Comparison of ENCODE assay signal across 8 cellular contexts in genomic region chr4:140152015-140152703, GRCh38. TPM values are rescaled to one million over a fixed set of nuclear protein-coding genes. Genes with fewer than 3 reads are reported as not detected.
DNase-seq lines count a peak whose midpoint lies in the region; ATAC-seq and TF ChIP-seq lines count a peak whose summit lies in the region.

No MANE protein-coding gene starts in this region.

- no peaks in the 10 kb centered on the region for H3K9me3 ChIP-seq in mucosa of descending colon

- ATAC-seq in activated CD8-positive, alpha-beta memory T cell treated with anti-CD3 and anti-CD28 coated beads, Interleukin-2, amount 10 ng/mL, durations not matched to agents 7 days and 5 days = peak; percentile 68
- ATAC-seq in mucosa of descending colon = peak; percentile 57
- no peak for ATAC-seq in HG03045 (IDR thresholded peaks at IDR 0.05; ENCODE audit: unreplicated experiment)

- H3K9me3 Mint-ChIP-seq in activated CD8-positive, alpha-beta memory T cell treated with anti-CD3 and anti-CD28 coated beads, Interleukin-2, amount 10 ng/mL, durations not matched to agents 7 days and 5 days (ENCODE audit: low read depth) = no peaks in the 10 kb centered on the region
- peaks cover 4% of the 10 kb centered on the region for H3K9me3 Mint-ChIP-seq in endothelial cell (ENCODE audit: unreplicated experiment)

- no peak for TF ChIP-seq CTCF in endothelial cell (IDR thresholded peaks at IDR 0.05; ENCODE audit: unreplicated experiment)
- peak; percentile 12 for TF ChIP-seq CTCF in mucosa of descending colon (IDR thresholded peaks at IDR 0.05)

- DNase-seq in NCI-H187 (lab: John Stamatoyannopoulos, UW) = peak; percentile 45 to 69
- no peak for DNase-seq in NCI-H187 treated with DMSO at 0.1 percent for 48 hours (lab: John Stamatoyannopoulos, UW)
- peak; percentile 61 for DNase-seq in NCI-H774 (lab: John Stamatoyannopoulos, UW)
- DNase-seq in activated CD8-positive, alpha-beta memory T cell treated with anti-CD3 and anti-CD28 coated beads, Interleukin-2, amount 10 ng/mL, durations not matched to agents 7 days and 5 days = peak; percentile 86
- DNase-seq in endothelial cell (ENCODE audit: low spot score) = peak; percentile 78
- DNase-seq in mucosa of descending colon = peak in 2 of 3 donors; percentile 87 to 89
- DNase-seq in stimulated activated CD8-positive, alpha-beta memory T cell treated with anti-CD3 and anti-CD28 coated beads, Interleukin-4, amount 100 ng/mL, for 1 hour (ENCODE audit: low read depth in 2 of 2, low spot score in 1 of 2) = peak; percentile 36 to 59

- peak overlapping the region; percentile 79 for H3K27ac Mint-ChIP-seq in activated CD8-positive, alpha-beta memory T cell treated with anti-CD3 and anti-CD28 coated beads, Interleukin-2, amount 10 ng/mL, durations not matched to agents 7 days and 5 days
- H3K27ac Mint-ChIP-seq in endothelial cell (ENCODE audit: unreplicated experiment) = peak overlapping the region; percentile 84

- H3K4me1 ChIP-seq in mucosa of descending colon (ENCODE audit: low read depth) = peaks cover 7% of the 10 kb centered on the region

- H3K36me3 ChIP-seq in mucosa of descending colon (ENCODE audit: low read depth) = no peaks in the 10 kb centered on the region

- CTCF ChIA-PET in activated CD8-positive, alpha-beta memory T cell treated with anti-CD3 and anti-CD28 coated beads, Interleukin-2, amount 10 ng/mL, durations not matched to agents 7 days and 5 days (lab: Charles Lee) = interaction anchor here (1.0 to 2.7 kb wide), 11 partner anchors 47 to 139 kb away, joined by 3 to 20 read pairs (median 5); no protein-coding TSS in a partner anchor

- peak overlapping the region; percentile 88 for H3K4me3 Mint-ChIP-seq in activated CD8-positive, alpha-beta memory T cell treated with anti-CD3 and anti-CD28 coated beads, Interleukin-2, amount 10 ng/mL, durations not matched to agents 7 days and 5 days
- H3K4me3 Mint-ChIP-seq in endothelial cell (ENCODE audit: unreplicated experiment) = peak overlapping the region; percentile 98

- peak overlapping the region; percentile 67 for H3K4me3 ChIP-seq in mucosa of descending colon

- H3K27me3 Mint-ChIP-seq in activated CD8-positive, alpha-beta memory T cell treated with anti-CD3 and anti-CD28 coated beads, Interleukin-2, amount 10 ng/mL, durations not matched to agents 7 days and 5 days = peaks cover 63% of the 10 kb centered on the region
- H3K27me3 Mint-ChIP-seq in endothelial cell (ENCODE audit: unreplicated experiment) = peaks cover 14% of the 10 kb centered on the region

- intact Hi-C loops in mucosa of descending colon (cut with DNase I, micrococcal nuclease) = loop anchor here (5.0 to 10.0 kb wide), 2 partner anchors 100 to 137 kb away; no protein-coding TSS in a partner anchor

- no peaks in the 10 kb centered on the region for H3K36me3 Mint-ChIP-seq in activated CD8-positive, alpha-beta memory T cell treated with anti-CD3 and anti-CD28 coated beads, Interleukin-2, amount 10 ng/mL, durations not matched to agents 7 days and 5 days
- H3K36me3 Mint-ChIP-seq in endothelial cell (ENCODE audit: low read depth, unreplicated experiment) = peaks cover 4% of the 10 kb centered on the region

- peaks cover 40% of the 10 kb centered on the region for H3K4me1 Mint-ChIP-seq in activated CD8-positive, alpha-beta memory T cell treated with anti-CD3 and anti-CD28 coated beads, Interleukin-2, amount 10 ng/mL, durations not matched to agents 7 days and 5 days
- H3K4me1 Mint-ChIP-seq in endothelial cell (ENCODE audit: unreplicated experiment) = peaks cover 30% of the 10 kb centered on the region

RNA-seq across cellular contexts. Expression of gene MAML3, which starts 1.8 kb away (rescaled TPM):
- 1 to 10 TPM; 1.8 to 4.3 TPM for total RNA-seq in activated CD8-positive, alpha-beta memory T cell treated with anti-CD3 and anti-CD28 coated beads, Interleukin-2, amount 10 ng/mL, durations not matched to agents 7 days and 5 days
- total RNA-seq in endothelial cell (ENCODE audit: unreplicated experiment) (31.0 TPM), mucosa of descending colon (10 to 100 TPM; 10.4 to 23.5 (median 14.8) TPM)
